24 cellular contexts compared by ENCODE assay signal in the genomic region with DNA sequence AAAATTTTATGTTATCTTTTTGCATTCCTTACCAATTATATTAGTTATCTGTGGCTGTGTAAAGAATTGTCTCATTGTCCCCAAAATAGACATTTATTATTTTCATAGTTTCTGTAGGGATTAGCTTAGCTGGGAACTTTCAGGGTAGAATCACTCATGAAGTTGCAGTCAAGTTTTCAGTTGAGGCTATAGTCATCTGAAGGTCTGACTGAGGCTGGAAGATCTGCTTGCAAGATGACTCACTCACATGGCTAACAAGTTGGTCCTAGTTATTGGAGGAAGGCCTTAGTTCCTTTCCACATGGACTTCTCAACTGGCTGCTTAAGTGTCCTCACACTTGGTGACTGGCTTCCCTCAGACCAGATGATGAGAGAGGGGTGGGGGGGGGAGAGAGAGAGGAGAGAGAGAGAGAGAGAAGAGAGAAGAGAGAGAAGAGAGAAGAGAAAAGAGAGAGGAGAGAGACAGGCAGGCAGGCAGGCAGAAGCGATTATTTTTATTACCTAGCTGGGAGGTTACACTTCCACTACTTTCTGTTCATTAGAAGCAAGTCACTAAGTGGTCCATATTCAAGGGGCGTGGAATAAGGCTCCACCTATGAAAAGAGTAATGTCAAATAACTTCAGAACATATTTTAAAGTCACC.
"Had no signal": no experiment of that assay in that cellular context is flagged by ENCODE, and none has a peak within 500 bp of the region (broad histone marks: within the 10 kb centered on the region; RNA-seq: fewer than 3 reads in every experiment).

No MANE protein-coding gene starts in this region.

- H3K4me3 Mint-ChIP-seq: activated CD8-positive, alpha-beta T cell treated with anti-CD3 and anti-CD28 coated beads, Interleukin-2, amount 10 ng/mL, durations not matched to agents 7 days and 5 days; activated naive CD8-positive, alpha-beta T cell; stimulated activated effector memory CD8-positive, alpha-beta T cell treated with anti-CD3 and anti-CD28 coated beads, Interleukin-12 subunit alpha, Interleukin-12 subunit beta, amount 100 ng/mL, for 72 hours; stimulated activated naive CD8-positive, alpha-beta T cell treated with anti-CD3 and anti-CD28 coated beads, Interleukin-15, amount 100 ng/mL, for 72 hours; T-helper 17 cell had no signal

- ATAC-seq: activated CD8-positive, alpha-beta T cell treated with anti-CD3 and anti-CD28 coated beads, Interleukin-2, amount 10 ng/mL, durations not matched to agents 7 days and 5 days; left lobe of liver; lower lobe of right lung; right lobe of liver; stimulated activated effector memory CD8-positive, alpha-beta T cell treated with anti-CD3 and anti-CD28 coated beads, Interleukin-12 subunit alpha, Interleukin-12 subunit beta, amount 100 ng/mL, for 72 hours; stimulated activated naive CD8-positive, alpha-beta T cell treated with anti-CD3 and anti-CD28 coated beads, Interleukin-15, amount 100 ng/mL, for 72 hours; T-helper 17 cell had no signal

- H3K9me3 Mint-ChIP-seq: naive B cell; stimulated activated effector memory CD8-positive, alpha-beta T cell treated with anti-CD3 and anti-CD28 coated beads, Interleukin-12 subunit alpha, Interleukin-12 subunit beta, amount 100 ng/mL, for 72 hours; stimulated activated naive CD8-positive, alpha-beta T cell treated with anti-CD3 and anti-CD28 coated beads, Interleukin-15, amount 100 ng/mL, for 72 hours had no signal

- H3K27ac Mint-ChIP-seq: activated CD8-positive, alpha-beta T cell treated with anti-CD3 and anti-CD28 coated beads, Interleukin-2, amount 10 ng/mL, durations not matched to agents 7 days and 5 days; activated naive CD8-positive, alpha-beta T cell; naive B cell; stimulated activated effector memory CD8-positive, alpha-beta T cell treated with anti-CD3 and anti-CD28 coated beads, Interleukin-12 subunit alpha, Interleukin-12 subunit beta, amount 100 ng/mL, for 72 hours; stimulated activated naive CD8-positive, alpha-beta T cell treated with anti-CD3 and anti-CD28 coated beads, Interleukin-15, amount 100 ng/mL, for 72 hours; T-helper 17 cell had no signal

- H3K36me3 Mint-ChIP-seq: naive B cell had no signal

- H3K4me3 ChIP-seq: coronary artery, esophagus squamous epithelium, lower lobe of right lung, right lobe of liver, skin epidermis, suprapubic skin, tibial nerve, uterus had no signal

- H3K27me3 ChIP-seq: esophagus squamous epithelium, right lobe of liver, suprapubic skin, tibial nerve, uterus had no signal

- H3K27me3 Mint-ChIP-seq: activated naive CD8-positive, alpha-beta T cell; naive B cell; stimulated activated naive CD8-positive, alpha-beta T cell treated with anti-CD3 and anti-CD28 coated beads, Interleukin-15, amount 100 ng/mL, for 72 hours; T-helper 17 cell had no signal

- DNase-seq: activated CD4-positive, alpha-beta T cell treated with anti-CD3 and anti-CD28 coated beads for 48 hours; activated CD4-positive, CD25-positive, alpha-beta regulatory T cell; activated CD8-positive, alpha-beta T cell treated with anti-CD3 and anti-CD28 coated beads, Interleukin-2, amount 10 ng/mL, durations not matched to agents 7 days and 5 days; activated naive CD4-positive, alpha-beta T cell; amniotic stem cell; cerebellar nuclear complex; esophagus squamous epithelium; lower lobe of right lung; mesendoderm; naive B cell; occipital lobe; posterior cingulate gyrus; right lobe of liver; stimulated activated CD4-positive, alpha-beta T cell treated with anti-CD3 and anti-CD28 coated beads, Interleukin-2, amount 100 ng/mL, for 24 hours; stimulated activated naive CD8-positive, alpha-beta T cell treated with anti-CD3 and anti-CD28 coated beads, Interleukin-15, amount 100 ng/mL, for 72 hours; T-helper 17 cell; uterus had no signal

- H3K9me3 ChIP-seq: esophagus squamous epithelium, lower lobe of right lung, right lobe of liver, suprapubic skin, tibial nerve, uterus had no signal

- H3K36me3 ChIP-seq: uterus had no signal

- H3K27ac ChIP-seq: coronary artery, esophagus squamous epithelium, lower lobe of right lung, right lobe of liver, skin epidermis, suprapubic skin, tibial nerve, uterus had no signal
